21 cellular contexts compared by ENCODE assay signal in the genomic region with DNA sequence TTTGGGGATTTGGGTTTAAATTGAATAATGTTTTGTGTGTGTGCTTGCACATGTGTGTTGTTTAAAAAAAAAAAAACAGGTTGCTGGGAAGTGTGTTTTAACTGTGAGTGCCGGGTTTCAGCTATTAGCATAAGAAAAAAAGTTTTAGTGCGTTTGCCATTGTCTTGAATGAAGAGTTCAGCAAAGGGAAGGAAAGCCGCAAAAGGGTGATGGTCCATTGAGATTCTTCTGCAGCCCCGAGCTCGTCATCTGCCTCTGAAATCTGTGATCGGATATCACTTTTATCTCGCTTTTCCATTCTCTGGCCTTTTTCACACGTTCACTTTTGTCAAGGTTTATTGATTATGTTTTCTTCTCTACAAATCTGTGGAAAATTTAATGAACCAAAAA. TPM values are rescaled to one million over a fixed set of nuclear protein-coding genes. Genes with fewer than 3 reads are reported as not detected.
DNase-seq lines count a peak whose midpoint lies in the region; ATAC-seq and TF ChIP-seq lines count a peak whose summit lies in the region.
"Had no signal": no experiment of that assay in that cellular context is flagged by ENCODE, and none has a peak within 500 bp of the region (broad histone marks: within the 10 kb centered on the region; RNA-seq: fewer than 3 reads in every experiment).

No MANE protein-coding gene starts in this region.

- H3K9me3 Mint-ChIP-seq in nephron, result no peaks in the 10 kb centered on the region
- H3K9me3 Mint-ChIP-seq: activated CD4-positive, alpha-beta T cell treated with anti-CD3 and anti-CD28 coated beads, Interleukin-2, amount 10 ng/mL, durations not matched to agents 7 days and 5 days; T-cell had no signal

- peaks cover 67% of the 10 kb centered on the region for H3K4me1 Mint-ChIP-seq in nephron

- H3K4me1 ChIP-seq in A673 (ENCODE audit: insufficient read depth, low read length, poor library complexity, severe bottlenecking), result peaks cover 45% of the 10 kb centered on the region
- H3K4me1 ChIP-seq in HUES48 (ENCODE audit: control insufficient read depth, insufficient read depth, low read length), result peaks cover 63% of the 10 kb centered on the region
- H3K4me1 ChIP-seq in ectodermal cell (ENCODE audit: control insufficient read depth, insufficient read depth, low read length), result peaks cover 39% of the 10 kb centered on the region
- H3K4me1 ChIP-seq in SJCRH30, result peaks cover 43% of the 10 kb centered on the region

- H3K9ac ChIP-seq in HUES48 (ENCODE audit: low read depth, low read length), result peak overlapping the region; percentile 69

- H3K27ac ChIP-seq in A673 (ENCODE audit: low read depth, low read length, poor library complexity, severe bottlenecking) (peak overlapping the region; percentile 46), HUES48 (ENCODE audit: low read depth, low read length) (peak overlapping the region; percentile 97), ectodermal cell (ENCODE audit: insufficient read depth, low read depth, low read length, poor library complexity, severe bottlenecking) (peak overlapping the region; percentile 94), SJCRH30 (no peak overlapping the region)

- TF ChIP-seq CTCF in A673 (conservative IDR thresholded peaks at IDR 0.05; ENCODE audit: low read depth, low read length) (no peak), nephron (IDR thresholded peaks at IDR 0.05; ENCODE audit: unreplicated experiment in 3 of 3) (no peak)

- H3K4me3 ChIP-seq in A673 (ENCODE audit: low read depth, low read length, poor library complexity, severe bottlenecking), result no peak overlapping the region
- peak overlapping the region; percentile 85 for H3K4me3 ChIP-seq in HUES48 (ENCODE audit: low read depth, low read length)
- peak overlapping the region; percentile 46 for H3K4me3 ChIP-seq in ectodermal cell (ENCODE audit: insufficient read depth, low read depth, low read length)
- H3K4me3 ChIP-seq in SJCRH30, result no peak overlapping the region
- H3K4me3 ChIP-seq: GM12878 had no signal

- no peaks in the 10 kb centered on the region for H3K36me3 ChIP-seq in A673 (ENCODE audit: insufficient read depth, low read length, poor library complexity, severe bottlenecking)
- no peaks in the 10 kb centered on the region for H3K36me3 ChIP-seq in HUES48 (ENCODE audit: control insufficient read depth, insufficient read depth, low read length)
- no peaks in the 10 kb centered on the region for H3K36me3 ChIP-seq in ectodermal cell (ENCODE audit: control insufficient read depth, insufficient read depth, low read length)
- H3K36me3 ChIP-seq in SJCRH30, result no peaks in the 10 kb centered on the region

- intact Hi-C loops in A673 (cut with micrococcal nuclease; ENCODE audit: unreplicated experiment), result no loop called here

- no peak for ATAC-seq in HG02840 (IDR thresholded peaks at IDR 0.05; ENCODE audit: low FRiP score, unreplicated experiment)
- ATAC-seq: GM12878, T-cell had no signal

- no peak for DNase-seq in A673 (ENCODE audit: low spot score)
- DNase-seq in hypothalamus (lab: John Stamatoyannopoulos, UW), result no peak
- no peak for DNase-seq in NCI-H2227 treated with DMSO at 0.1 percent for 48 hours (lab: John Stamatoyannopoulos, UW)
- no peak for DNase-seq in SJCRH30
- DNase-seq: activated CD4-positive, alpha-beta T cell treated with anti-CD3 and anti-CD28 coated beads, Interleukin-2, amount 10 ng/mL, durations not matched to agents 7 days and 5 days; activated naive CD4-positive, alpha-beta T cell treated with Interleukin-2 at 50 U/mL for 16 hours; activated T-cell treated with anti-CD3 and anti-CD28 coated beads, Interleukin-2, amount 50 U/mL, for 1 hour; DMS 273 treated with DMSO at 0.1 percent for 48 hours; GF-D8; Karpas-422; NCI-H1105; NCI-H2107; NCI-H524 treated with DMSO at 0.1 percent for 48 hours; stimulated activated CD4-positive, alpha-beta T cell treated with anti-CD3 and anti-CD28 coated beads, Interleukin-15, amount 100 ng/mL, for 24 hours; T-cell had no signal

- peak overlapping the region; percentile 90 to 97 (median 92) for H3K27ac Mint-ChIP-seq in nephron
- H3K27ac Mint-ChIP-seq: activated CD4-positive, alpha-beta T cell treated with anti-CD3 and anti-CD28 coated beads, Interleukin-2, amount 10 ng/mL, durations not matched to agents 7 days and 5 days; CD14-positive monocyte; T-cell had no signal

- no peaks in the 10 kb centered on the region for H3K36me3 Mint-ChIP-seq in nephron (ENCODE audit: low read depth)
- H3K36me3 Mint-ChIP-seq: T-cell had no signal

- no TSS peak for BruUV-seq in A673 (replicated peaks; lab: Mats Ljungman, UMichigan)

- POLR2A ChIA-PET in A673 (lab: Charles Lee; ENCODE audit: low non-redundant PET), result no interaction called here

- WGBS in ectodermal cell, 2 experiments, result 0 to 3% methylated on average over 8 of the region's 8 CpGs

- no peaks in the 10 kb centered on the region for H3K27me3 ChIP-seq in A673 (replicated peaks; ENCODE audit: insufficient read depth, low read depth, low read length, poor library complexity)
- H3K27me3 ChIP-seq in HUES48 (ENCODE audit: control insufficient read depth, insufficient read depth, low read length), result no peaks in the 10 kb centered on the region
- H3K27me3 ChIP-seq in ectodermal cell (ENCODE audit: control insufficient read depth, insufficient read depth, low read length, poor library complexity, severe bottlenecking), result no peaks in the 10 kb centered on the region
- H3K27me3 ChIP-seq in SJCRH30, result no peaks in the 10 kb centered on the region

- peaks cover 18% of the 10 kb centered on the region for H3K27me3 Mint-ChIP-seq in nephron (ENCODE audit: low read depth)

- H3K9me3 ChIP-seq in A673 (ENCODE audit: low read depth, low read length, poor library complexity, severe bottlenecking), result no peaks in the 10 kb centered on the region
- no peaks in the 10 kb centered on the region for H3K9me3 ChIP-seq in HUES48 (ENCODE audit: control insufficient read depth, insufficient read depth, low read length)
- no peaks in the 10 kb centered on the region for H3K9me3 ChIP-seq in ectodermal cell (ENCODE audit: control insufficient read depth, low read length)
- no peaks in the 10 kb centered on the region for H3K9me3 ChIP-seq in SJCRH30 (replicated peaks)

- H3K4me3 Mint-ChIP-seq in nephron, result peak overlapping the region; percentile 83 to 88 (median 87)
- H3K4me3 Mint-ChIP-seq: activated CD4-positive, alpha-beta T cell treated with anti-CD3 and anti-CD28 coated beads, Interleukin-2, amount 10 ng/mL, durations not matched to agents 7 days and 5 days; T-cell had no signal

- CTCF ChIA-PET in A673 (lab: Charles Lee), result no interaction called here

RNA-seq across cellular contexts. Expression of a gene that starts 4.7 kb away (rescaled TPM):
- 8.1 and 10.4 TPM in 2 replicates for total RNA-seq in A673 (2021)
- polyA plus RNA-seq in ectodermal cell (2013, experiment 1 of 4), result 37.4 TPM
- polyA plus RNA-seq in ectodermal cell (2013, experiment 2 of 4), result 40.1 TPM
- polyA plus RNA-seq in ectodermal cell (2013, experiment 3 of 4), result 33.6 TPM
- polyA plus RNA-seq in ectodermal cell (2013, experiment 4 of 4), result 32.7 TPM
- total RNA-seq in SJCRH30 (2014; rRNA removed; shearing (Covaris generic)), result 13.0 and 18.4 TPM in 2 replicates
- total RNA-seq: GM12878 had no signal
- polyA plus RNA-seq: CD14-positive monocyte had no signal

Comparison
In these comparisons a context has a peak if more than half of its experiments do, and no peak if none do; other contexts are left out.
1. H3K4me3 ChIP-seq: peak in HUES48 (single experiment) and ectodermal cell (single experiment); none in A673 (single experiment) and SJCRH30 (single experiment).